ENCODE assay signal across 9 cellular contexts in the genomic region with DNA sequence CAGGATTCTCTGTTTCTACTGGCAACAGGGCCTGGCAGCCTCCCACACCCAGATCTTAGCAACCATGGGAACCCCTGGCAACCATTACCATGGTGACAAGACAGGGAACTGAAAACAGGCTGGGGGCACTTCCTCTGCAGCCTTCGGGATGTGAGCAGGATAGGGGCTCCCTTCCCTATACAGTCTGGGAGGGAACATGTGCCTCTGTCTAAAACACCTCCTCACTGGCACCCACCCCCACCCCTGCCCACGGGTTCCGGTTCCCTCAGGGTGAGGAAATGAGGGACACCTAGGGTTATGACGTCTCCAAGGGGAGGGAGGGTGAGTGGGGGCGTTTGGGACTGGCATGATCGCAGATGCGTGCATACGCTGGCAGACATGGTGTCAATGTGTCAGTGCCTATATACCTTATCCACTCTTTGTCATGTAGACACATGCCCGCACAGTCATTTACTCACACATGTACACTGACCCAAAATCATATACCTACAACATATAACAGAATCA. TPM values are rescaled to one million over a fixed set of nuclear protein-coding genes. Genes with fewer than 3 reads are reported as not detected.
DNase-seq lines count a peak whose midpoint lies in the region; ATAC-seq and TF ChIP-seq lines count a peak whose summit lies in the region.
"Had no signal": no experiment of that assay in that cellular context is flagged by ENCODE, and none has a peak within 500 bp of the region (broad histone marks: within the 10 kb centered on the region; RNA-seq: fewer than 3 reads in every experiment).

No MANE protein-coding gene starts in this region.

- H3K9me3 ChIP-seq in neural cell (ENCODE audit: low read length): no peaks in the 10 kb centered on the region

- H3K9ac ChIP-seq in neural cell (ENCODE audit: low read length): peak overlapping the region; percentile 84

- peaks cover 33 to 61% (median 43%) of the 10 kb centered on the region in 3 donors for H3K4me1 Mint-ChIP-seq in IgD-negative memory B cell

- H2AFZ ChIP-seq in neural cell (ENCODE audit: low read depth, low read length): peak overlapping the region; percentile 36

- peak overlapping the region in 2 of 3 donors; percentile 10 to 81 for H3K27ac Mint-ChIP-seq in IgD-negative memory B cell

- peak overlapping the region; percentile 56 for H3K4me3 ChIP-seq in neural cell (ENCODE audit: low read length)

- no peaks in the 10 kb centered on the region for H4K20me1 ChIP-seq in neural cell (ENCODE audit: insufficient read depth)

- peaks cover 5% of the 10 kb centered on the region for H3K27me3 Mint-ChIP-seq in IgD-negative memory B cell

- peaks cover 1% of the 10 kb centered on the region for H3K36me3 Mint-ChIP-seq in IgD-negative memory B cell

- no peaks in the 10 kb centered on the region for H3K9me2 ChIP-seq in neural cell (ENCODE audit: insufficient read depth, low read length)

- H3K27ac ChIP-seq in neural cell (ENCODE audit: low read length): peak overlapping the region; percentile 90

- H3K4me3 Mint-ChIP-seq in IgD-negative memory B cell: peak overlapping the region in 2 of 4 donors; percentile 25 to 82

- ATAC-seq in GM18861 (IDR thresholded peaks at IDR 0.05; ENCODE audit: unreplicated experiment) (no peak), GM19467 (IDR thresholded peaks at IDR 0.05; ENCODE audit: unreplicated experiment) (no peak), HG03175 (IDR thresholded peaks at IDR 0.05; ENCODE audit: unreplicated experiment) (no peak), HG02981 (IDR thresholded peaks at IDR 0.05; ENCODE audit: unreplicated experiment) (no peak)

- TF ChIP-seq RAD21 in neural cell (conservative IDR thresholded peaks at IDR 0.05): no peak

- no peaks in the 10 kb centered on the region for H3K9me3 Mint-ChIP-seq in IgD-negative memory B cell

- no peaks in the 10 kb centered on the region for H3K36me3 ChIP-seq in neural cell (ENCODE audit: insufficient read depth, low read length)

- H3K27me3 ChIP-seq in neural cell (ENCODE audit: insufficient read depth, low read depth, low read length): no peaks in the 10 kb centered on the region

- no peak for TF ChIP-seq CTCF in neural cell (IDR thresholded peaks at IDR 0.05; ENCODE audit: poor library complexity, severe bottlenecking)

- DNase-seq in RPMI8226 (peak; percentile 62), amygdala (lab: John Stamatoyannopoulos, UW) (peak in 49 of 56 donors; percentile 27 to 88 (median 68))
- DNase-seq: IMR-90 had no signal

- peak overlapping the region; percentile 52 for H3K4me2 ChIP-seq in neural cell (ENCODE audit: low read length)

- H3K79me2 ChIP-seq in neural cell (replicated peaks; ENCODE audit: insufficient read depth, low read length): peaks cover 17% of the 10 kb centered on the region

- no peaks in the 10 kb centered on the region for H3F3A ChIP-seq in neural cell (ENCODE audit: insufficient read depth, low read length, poor library complexity, severe bottlenecking)

- peak; percentile 84 for TF ChIP-seq EP300 in neural cell (conservative IDR thresholded peaks at IDR 0.05; ENCODE audit: poor library complexity, severe bottlenecking)

TF ChIP-seq in neural cell, 6 proteins besides CTCF, POLR2A, EP300 and RAD21:
- TF ChIP-seq TAF1 (IDR thresholded peaks at IDR 0.05; ENCODE audit: low read depth): no peak
- TF ChIP-seq SMC3 (conservative IDR thresholded peaks at IDR 0.05; ENCODE audit: poor library complexity): peak; percentile 15
- TF ChIP-seq POLR2AphosphoS5 (IDR thresholded peaks at IDR 0.05): peak; percentile 77
- TF ChIP-seq, protein P1, sequence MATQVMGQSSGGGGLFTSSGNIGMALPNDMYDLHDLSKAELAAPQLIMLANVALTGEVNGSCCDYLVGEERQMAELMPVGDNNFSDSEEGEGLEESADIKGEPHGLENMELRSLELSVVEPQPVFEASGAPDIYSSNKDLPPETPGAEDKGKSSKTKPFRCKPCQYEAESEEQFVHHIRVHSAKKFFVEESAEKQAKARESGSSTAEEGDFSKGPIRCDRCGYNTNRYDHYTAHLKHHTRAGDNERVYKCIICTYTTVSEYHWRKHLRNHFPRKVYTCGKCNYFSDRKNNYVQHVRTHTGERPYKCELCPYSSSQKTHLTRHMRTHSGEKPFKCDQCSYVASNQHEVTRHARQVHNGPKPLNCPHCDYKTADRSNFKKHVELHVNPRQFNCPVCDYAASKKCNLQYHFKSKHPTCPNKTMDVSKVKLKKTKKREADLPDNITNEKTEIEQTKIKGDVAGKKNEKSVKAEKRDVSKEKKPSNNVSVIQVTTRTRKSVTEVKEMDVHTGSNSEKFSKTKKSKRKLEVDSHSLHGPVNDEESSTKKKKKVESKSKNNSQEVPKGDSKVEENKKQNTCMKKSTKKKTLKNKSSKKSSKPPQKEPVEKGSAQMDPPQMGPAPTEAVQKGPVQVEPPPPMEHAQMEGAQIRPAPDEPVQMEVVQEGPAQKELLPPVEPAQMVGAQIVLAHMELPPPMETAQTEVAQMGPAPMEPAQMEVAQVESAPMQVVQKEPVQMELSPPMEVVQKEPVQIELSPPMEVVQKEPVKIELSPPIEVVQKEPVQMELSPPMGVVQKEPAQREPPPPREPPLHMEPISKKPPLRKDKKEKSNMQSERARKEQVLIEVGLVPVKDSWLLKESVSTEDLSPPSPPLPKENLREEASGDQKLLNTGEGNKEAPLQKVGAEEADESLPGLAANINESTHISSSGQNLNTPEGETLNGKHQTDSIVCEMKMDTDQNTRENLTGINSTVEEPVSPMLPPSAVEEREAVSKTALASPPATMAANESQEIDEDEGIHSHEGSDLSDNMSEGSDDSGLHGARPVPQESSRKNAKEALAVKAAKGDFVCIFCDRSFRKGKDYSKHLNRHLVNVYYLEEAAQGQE (IDR thresholded peaks at IDR 0.05; ENCODE audit: borderline replicate concordance): no peak
- TF ChIP-seq MXI1 (conservative IDR thresholded peaks at IDR 0.05; ENCODE audit: poor library complexity, severe bottlenecking): peak; percentile 91
- no peak for TF ChIP-seq EZH2 (IDR thresholded peaks at IDR 0.05; ENCODE audit: borderline replicate concordance, insufficient read depth, low read length, poor library complexity, severe bottlenecking)
TF ChIP-seq in neural cell: peak in this region for 3.

RNA-seq across cellular contexts. Expression of a gene that starts 3.0 kb away (rescaled TPM):
- polyA plus RNA-seq in IgD-negative memory B cell (0.75 TPM), neural cell (90.2 and 99.1 TPM in 2 replicates)
- 112 and 115 TPM in 2 replicates for polyA minus RNA-seq in neural cell

RNA-seq across cellular contexts. Expression of a gene that starts 28.5 kb away (rescaled TPM):
- polyA plus RNA-seq in IgD-negative memory B cell (0.06 TPM), neural cell (1.8 and 2.4 TPM in 2 replicates)
- polyA minus RNA-seq in neural cell: 6.9 and 7.8 TPM in 2 replicates

Comparison
In these comparisons a context has a peak if more than half of its experiments do, and no peak if none do; other contexts are left out.
1. RNA of a gene that starts 3.0 kb away (polyA plus RNA-seq): 90.2 to 99.1 TPM in neural cell; 0.75 TPM in IgD-negative memory B cell (single experiment); every median in the first group is over 10 times any median in the second.